Comparison of ENCODE assay signal across 1 cellular context in the genomic region with DNA sequence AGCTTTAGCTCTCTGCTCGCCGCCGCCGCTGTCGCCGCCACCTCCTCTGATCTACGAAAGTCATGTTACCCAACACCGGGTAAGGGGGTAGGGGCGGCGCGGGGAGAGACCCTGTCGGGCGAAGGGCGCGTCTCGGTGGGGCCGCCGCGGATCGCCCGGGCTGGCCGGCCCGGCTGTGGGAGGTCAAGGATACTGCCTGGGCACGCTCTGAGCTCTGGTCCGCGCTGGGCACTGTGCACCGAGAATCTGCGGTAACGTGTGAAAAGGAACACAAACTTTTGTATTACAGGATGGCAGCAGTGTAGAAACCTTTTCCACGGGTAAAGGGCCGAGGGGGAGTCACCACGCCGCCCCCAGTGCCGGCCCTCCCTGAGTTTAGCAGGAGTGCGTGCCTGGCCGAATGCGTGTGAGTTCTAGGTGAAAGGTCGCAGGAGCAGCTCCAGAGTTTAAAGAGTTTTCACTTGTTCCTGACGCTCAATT.
TF ChIP-seq lines count a peak whose summit lies in the region.

Gene HSDL2 (plus strand): TSS at position 7 of the 480 bp plus-strand sequence. CDS start 56 bp downstream, at position 63.

TF ChIP-seq in K562, 482 proteins besides CTCF, POLR2A, EP300 and RAD21 (continued from another document and continues in another):
- TF ChIP-seq, protein P1, sequence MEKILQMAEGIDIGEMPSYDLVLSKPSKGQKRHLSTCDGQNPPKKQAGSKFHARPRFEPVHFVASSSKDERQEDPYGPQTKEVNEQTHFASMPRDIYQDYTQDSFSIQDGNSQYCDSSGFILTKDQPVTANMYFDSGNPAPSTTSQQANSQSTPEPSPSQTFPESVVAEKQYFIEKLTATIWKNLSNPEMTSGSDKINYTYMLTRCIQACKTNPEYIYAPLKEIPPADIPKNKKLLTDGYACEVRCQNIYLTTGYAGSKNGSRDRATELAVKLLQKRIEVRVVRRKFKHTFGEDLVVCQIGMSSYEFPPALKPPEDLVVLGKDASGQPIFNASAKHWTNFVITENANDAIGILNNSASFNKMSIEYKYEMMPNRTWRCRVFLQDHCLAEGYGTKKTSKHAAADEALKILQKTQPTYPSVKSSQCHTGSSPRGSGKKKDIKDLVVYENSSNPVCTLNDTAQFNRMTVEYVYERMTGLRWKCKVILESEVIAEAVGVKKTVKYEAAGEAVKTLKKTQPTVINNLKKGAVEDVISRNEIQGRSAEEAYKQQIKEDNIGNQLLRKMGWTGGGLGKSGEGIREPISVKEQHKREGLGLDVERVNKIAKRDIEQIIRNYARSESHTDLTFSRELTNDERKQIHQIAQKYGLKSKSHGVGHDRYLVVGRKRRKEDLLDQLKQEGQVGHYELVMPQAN (IDR thresholded peaks at IDR 0.05; ENCODE audit: borderline replicate concordance) = peak; percentile 61; the same call in 1 of the 2 replicates
- TF ChIP-seq, protein P2, sequence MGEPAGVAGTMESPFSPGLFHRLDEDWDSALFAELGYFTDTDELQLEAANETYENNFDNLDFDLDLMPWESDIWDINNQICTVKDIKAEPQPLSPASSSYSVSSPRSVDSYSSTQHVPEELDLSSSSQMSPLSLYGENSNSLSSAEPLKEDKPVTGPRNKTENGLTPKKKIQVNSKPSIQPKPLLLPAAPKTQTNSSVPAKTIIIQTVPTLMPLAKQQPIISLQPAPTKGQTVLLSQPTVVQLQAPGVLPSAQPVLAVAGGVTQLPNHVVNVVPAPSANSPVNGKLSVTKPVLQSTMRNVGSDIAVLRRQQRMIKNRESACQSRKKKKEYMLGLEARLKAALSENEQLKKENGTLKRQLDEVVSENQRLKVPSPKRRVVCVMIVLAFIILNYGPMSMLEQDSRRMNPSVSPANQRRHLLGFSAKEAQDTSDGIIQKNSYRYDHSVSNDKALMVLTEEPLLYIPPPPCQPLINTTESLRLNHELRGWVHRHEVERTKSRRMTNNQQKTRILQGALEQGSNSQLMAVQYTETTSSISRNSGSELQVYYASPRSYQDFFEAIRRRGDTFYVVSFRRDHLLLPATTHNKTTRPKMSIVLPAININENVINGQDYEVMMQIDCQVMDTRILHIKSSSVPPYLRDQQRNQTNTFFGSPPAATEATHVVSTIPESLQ (CRISPR knock-in tag; IDR thresholded peaks at IDR 0.05) = no peak
- TF ChIP-seq SP1 (CRISPR knock-in tag; IDR thresholded peaks at IDR 0.05) = peak; percentile 17; the same call in 1 of the 2 replicates
- TF ChIP-seq ZNF444 (CRISPR knock-in tag; IDR thresholded peaks at IDR 0.05) = no peak
- no peak for TF ChIP-seq ZBTB11 (CRISPR knock-in tag; IDR thresholded peaks at IDR 0.05)
- TF ChIP-seq ZNF316 (IDR thresholded peaks at IDR 0.05) = no peak
- TF ChIP-seq E2F8 (IDR thresholded peaks at IDR 0.05; ENCODE audit: low read depth, partially characterized antibody) = no peak
- peak; percentile 57; the same call in 1 of the 2 replicates for TF ChIP-seq PHF8 (IDR thresholded peaks at IDR 0.05; ENCODE audit: borderline replicate concordance, low read length)
- TF ChIP-seq, protein P3, sequence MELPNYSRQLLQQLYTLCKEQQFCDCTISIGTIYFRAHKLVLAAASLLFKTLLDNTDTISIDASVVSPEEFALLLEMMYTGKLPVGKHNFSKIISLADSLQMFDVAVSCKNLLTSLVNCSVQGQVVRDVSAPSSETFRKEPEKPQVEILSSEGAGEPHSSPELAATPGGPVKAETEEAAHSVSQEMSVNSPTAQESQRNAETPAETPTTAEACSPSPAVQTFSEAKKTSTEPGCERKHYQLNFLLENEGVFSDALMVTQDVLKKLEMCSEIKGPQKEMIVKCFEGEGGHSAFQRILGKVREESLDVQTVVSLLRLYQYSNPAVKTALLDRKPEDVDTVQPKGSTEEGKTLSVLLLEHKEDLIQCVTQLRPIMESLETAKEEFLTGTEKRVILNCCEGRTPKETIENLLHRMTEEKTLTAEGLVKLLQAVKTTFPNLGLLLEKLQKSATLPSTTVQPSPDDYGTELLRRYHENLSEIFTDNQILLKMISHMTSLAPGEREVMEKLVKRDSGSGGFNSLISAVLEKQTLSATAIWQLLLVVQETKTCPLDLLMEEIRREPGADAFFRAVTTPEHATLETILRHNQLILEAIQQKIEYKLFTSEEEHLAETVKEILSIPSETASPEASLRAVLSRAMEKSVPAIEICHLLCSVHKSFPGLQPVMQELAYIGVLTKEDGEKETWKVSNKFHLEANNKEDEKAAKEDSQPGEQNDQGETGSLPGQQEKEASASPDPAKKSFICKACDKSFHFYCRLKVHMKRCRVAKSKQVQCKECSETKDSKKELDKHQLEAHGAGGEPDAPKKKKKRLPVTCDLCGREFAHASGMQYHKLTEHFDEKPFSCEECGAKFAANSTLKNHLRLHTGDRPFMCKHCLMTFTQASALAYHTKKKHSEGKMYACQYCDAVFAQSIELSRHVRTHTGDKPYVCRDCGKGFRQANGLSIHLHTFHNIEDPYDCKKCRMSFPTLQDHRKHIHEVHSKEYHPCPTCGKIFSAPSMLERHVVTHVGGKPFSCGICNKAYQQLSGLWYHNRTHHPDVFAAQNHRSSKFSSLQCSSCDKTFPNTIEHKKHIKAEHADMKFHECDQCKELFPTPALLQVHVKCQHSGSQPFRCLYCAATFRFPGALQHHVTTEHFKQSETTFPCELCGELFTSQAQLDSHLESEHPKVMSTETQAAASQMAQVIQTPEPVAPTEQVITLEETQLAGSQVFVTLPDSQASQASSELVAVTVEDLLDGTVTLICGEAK (IDR thresholded peaks at IDR 0.05) = no peak
- TF ChIP-seq, protein P3 (CRISPR knock-in tag; IDR thresholded peaks at IDR 0.05) = no peak
- TF ChIP-seq POU5F1 (IDR thresholded peaks at IDR 0.05; ENCODE audit: borderline replicate concordance, low read depth, low read length, partially characterized antibody) = no peak
- TF ChIP-seq SRF (CRISPR knock-in tag; IDR thresholded peaks at IDR 0.05) = peak in 1 of 2 experiments; percentile 33; a peak in 1 of 4 replicates
- peak; percentile 47 for TF ChIP-seq CXXC5 (CRISPR knock-in tag; IDR thresholded peaks at IDR 0.05)
- no peak; a peak in 1 of 4 replicates for TF ChIP-seq SIN3A (IDR thresholded peaks at IDR 0.05; ENCODE audit: borderline replicate concordance in 2 of 2, control insufficient read depth in 1 of 2, low read depth in 2 of 2, low read length in 2 of 2)
- TF ChIP-seq MXI1 (IDR thresholded peaks at IDR 0.05; ENCODE audit: low read depth, low read length) = peak; percentile 36; the same call in 1 of the 2 replicates
- peak; percentile 35 for TF ChIP-seq RBFOX2 (IDR thresholded peaks at IDR 0.05; ENCODE audit: low read depth, low read length)
- TF ChIP-seq SMARCC2 (IDR thresholded peaks at IDR 0.05; ENCODE audit: low read depth) = peak; percentile 45; the same call in 1 of the 2 replicates
- no peak for TF ChIP-seq THAP7 (CRISPR knock-in tag; IDR thresholded peaks at IDR 0.05)
- TF ChIP-seq, protein P4, sequence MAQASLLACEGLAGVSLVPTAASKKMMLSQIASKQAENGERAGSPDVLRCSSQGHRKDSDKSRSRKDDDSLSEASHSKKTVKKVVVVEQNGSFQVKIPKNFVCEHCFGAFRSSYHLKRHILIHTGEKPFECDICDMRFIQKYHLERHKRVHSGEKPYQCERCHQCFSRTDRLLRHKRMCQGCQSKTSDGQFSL (CRISPR knock-in tag; IDR thresholded peaks at IDR 0.05) = peak; percentile 42; the same call in 1 of the 2 replicates
- TF ChIP-seq, protein P4 (tag; IDR thresholded peaks at IDR 0.05) = no peak; a peak in 1 of 4 replicates
- 0 out of 2 replicates have a peak, but pooled peaks have one; percentile 16 for TF ChIP-seq KDM2B (CRISPR knock-in tag; IDR thresholded peaks at IDR 0.05)
- TF ChIP-seq THAP12 (CRISPR knock-in tag; IDR thresholded peaks at IDR 0.05) = no peak
- TF ChIP-seq ZNF239 (CRISPR knock-in tag; IDR thresholded peaks at IDR 0.05) = no peak
- peak; percentile 58 for TF ChIP-seq HMGN3 (IDR thresholded peaks at IDR 0.05; ENCODE audit: borderline replicate concordance, extremely low read depth, insufficient read length, low read depth, low read length)
- TF ChIP-seq CEBPG (CRISPR knock-in tag; IDR thresholded peaks at IDR 0.05) = no peak
- peak in 1 of 2 experiments; percentile 28; a peak in 1 of 4 replicates for TF ChIP-seq CEBPG (tag; conservative IDR thresholded peaks at IDR 0.05 in 1 of 2, IDR thresholded peaks at IDR 0.05 in 1 of 2)
